8 cellular contexts compared by ENCODE assay signal in the genomic region with DNA sequence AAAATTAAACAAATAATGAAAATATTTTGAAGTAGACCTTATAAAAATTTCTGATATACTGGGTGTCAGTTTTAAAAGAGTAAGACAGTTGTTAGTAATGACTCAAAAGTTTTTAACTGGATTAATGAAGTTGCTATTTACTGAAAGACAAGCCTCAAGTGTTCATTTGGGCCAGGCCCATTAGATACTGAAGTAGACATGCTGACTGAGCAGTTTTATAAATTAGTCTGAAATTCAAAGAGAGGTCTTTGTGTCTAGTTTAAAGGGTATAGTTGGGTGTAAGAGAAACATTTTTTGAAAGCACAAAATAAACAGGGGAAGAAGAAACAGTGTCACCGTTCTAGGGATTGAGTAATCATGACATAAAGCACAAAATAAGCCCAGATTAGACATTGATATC.
"Had no signal": no experiment of that assay in that cellular context is flagged by ENCODE, and none has a peak within 500 bp of the region (broad histone marks: within the 10 kb centered on the region; RNA-seq: fewer than 3 reads in every experiment).

No MANE protein-coding gene starts in this region.

- H3K9ac ChIP-seq: KMS-11 had no signal

- H3K27ac ChIP-seq: KMS-11 had no signal

- FAIRE-seq: H54, HTR-8/SVneo had no signal

- H3K4me2 ChIP-seq: KMS-11 had no signal

- DNase-seq: GOT3, H9, HCEC 1CT, Karpas-422, KBM-7 had no signal
